1 cellular context compared by ENCODE assay signal in the genomic region with DNA sequence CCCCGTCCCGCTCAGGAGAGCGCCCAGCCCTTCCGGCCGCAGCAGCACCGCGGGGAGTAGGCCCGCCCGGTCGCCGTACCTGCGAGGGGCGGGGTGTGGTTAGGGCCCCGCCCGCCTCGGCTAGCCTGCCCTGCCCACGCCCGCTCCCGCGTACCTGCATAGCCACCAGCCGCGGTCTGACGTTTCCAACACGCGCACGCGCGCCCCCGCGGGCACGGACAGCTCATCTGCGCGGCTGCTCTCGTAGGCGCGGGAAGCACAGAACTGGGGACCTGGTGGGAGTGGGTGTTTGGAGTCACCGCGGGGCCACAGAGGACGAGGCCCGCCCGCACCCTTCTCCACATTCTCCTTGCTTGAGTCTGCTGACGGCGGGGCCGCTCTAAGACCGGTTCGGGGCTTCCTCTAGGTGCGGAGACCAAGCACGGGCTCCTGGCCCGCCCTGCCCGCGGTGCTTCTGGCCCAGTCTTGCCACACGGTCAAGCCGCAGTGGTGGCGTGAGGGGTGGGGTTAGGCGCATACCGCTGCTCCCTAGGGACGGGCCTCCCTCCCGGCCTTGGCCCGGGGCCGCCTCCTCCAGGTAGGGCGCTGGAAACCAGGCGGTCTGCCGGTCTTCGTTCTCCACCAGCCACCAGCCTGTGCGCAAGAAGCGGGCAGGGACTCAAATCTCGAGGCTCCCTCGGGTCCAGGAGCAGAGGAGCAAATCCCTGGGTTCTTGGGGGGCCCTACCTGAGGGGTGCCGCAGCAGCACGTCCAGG.
TF ChIP-seq lines count a peak whose summit lies in the region.

No MANE protein-coding gene starts in this region.

TF ChIP-seq in HCT116, 20 proteins besides CTCF, POLR2A, EP300 and RAD21 (continued from another document):
- TF ChIP-seq, protein P1, sequence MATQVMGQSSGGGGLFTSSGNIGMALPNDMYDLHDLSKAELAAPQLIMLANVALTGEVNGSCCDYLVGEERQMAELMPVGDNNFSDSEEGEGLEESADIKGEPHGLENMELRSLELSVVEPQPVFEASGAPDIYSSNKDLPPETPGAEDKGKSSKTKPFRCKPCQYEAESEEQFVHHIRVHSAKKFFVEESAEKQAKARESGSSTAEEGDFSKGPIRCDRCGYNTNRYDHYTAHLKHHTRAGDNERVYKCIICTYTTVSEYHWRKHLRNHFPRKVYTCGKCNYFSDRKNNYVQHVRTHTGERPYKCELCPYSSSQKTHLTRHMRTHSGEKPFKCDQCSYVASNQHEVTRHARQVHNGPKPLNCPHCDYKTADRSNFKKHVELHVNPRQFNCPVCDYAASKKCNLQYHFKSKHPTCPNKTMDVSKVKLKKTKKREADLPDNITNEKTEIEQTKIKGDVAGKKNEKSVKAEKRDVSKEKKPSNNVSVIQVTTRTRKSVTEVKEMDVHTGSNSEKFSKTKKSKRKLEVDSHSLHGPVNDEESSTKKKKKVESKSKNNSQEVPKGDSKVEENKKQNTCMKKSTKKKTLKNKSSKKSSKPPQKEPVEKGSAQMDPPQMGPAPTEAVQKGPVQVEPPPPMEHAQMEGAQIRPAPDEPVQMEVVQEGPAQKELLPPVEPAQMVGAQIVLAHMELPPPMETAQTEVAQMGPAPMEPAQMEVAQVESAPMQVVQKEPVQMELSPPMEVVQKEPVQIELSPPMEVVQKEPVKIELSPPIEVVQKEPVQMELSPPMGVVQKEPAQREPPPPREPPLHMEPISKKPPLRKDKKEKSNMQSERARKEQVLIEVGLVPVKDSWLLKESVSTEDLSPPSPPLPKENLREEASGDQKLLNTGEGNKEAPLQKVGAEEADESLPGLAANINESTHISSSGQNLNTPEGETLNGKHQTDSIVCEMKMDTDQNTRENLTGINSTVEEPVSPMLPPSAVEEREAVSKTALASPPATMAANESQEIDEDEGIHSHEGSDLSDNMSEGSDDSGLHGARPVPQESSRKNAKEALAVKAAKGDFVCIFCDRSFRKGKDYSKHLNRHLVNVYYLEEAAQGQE (IDR thresholded peaks at IDR 0.05; ENCODE audit: low read depth): no peak
- no peak for TF ChIP-seq CEBPB (IDR thresholded peaks at IDR 0.05; ENCODE audit: low read depth)
